In the genomic region with DNA sequence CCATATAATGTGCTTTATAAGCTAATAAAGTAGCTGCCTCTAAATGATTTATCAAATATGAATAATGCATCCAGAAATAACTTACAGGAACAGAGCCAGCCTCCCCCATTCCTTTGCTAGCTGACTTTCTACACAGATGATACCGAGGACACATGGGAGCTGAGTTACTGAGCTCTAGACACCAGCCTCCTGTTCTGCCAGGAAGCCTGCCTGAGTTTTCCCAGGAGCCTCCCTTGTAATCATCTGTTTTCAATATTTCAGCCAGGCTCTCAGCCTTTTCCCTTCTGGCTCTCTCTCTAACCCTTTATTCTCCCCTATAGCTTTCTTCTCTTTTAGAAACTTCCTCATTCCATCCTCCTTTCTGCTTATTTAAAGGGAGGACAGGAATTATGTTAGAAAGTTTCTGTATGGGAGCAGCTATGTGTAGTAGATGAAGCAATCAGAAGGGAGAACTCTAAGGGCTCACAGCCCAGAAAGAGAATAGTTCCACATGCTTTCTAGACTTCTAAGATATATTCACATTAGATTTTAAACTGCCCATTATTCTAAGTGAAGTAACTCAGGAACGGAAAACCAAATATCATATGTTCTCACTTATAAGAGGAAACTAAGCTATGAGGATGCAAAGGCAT, we compare ENCODE assay signal across 15 cellular contexts.
"Had no signal": no experiment of that assay in that cellular context is flagged by ENCODE, and none has a peak within 500 bp of the region (broad histone marks: within the 10 kb centered on the region; RNA-seq: fewer than 3 reads in every experiment).

No MANE protein-coding gene starts in this region.

- H3K4me3 ChIP-seq: dorsolateral prefrontal cortex, suprapubic skin had no signal

- ATAC-seq: activated CD4-positive, alpha-beta T cell treated with anti-CD3 and anti-CD28 coated beads for 36 hours; activated T-helper 17 cell treated with anti-CD3 and anti-CD28 coated beads, Interleukin-2, amount 50 U/mL, for 72 hours; left lobe of liver had no signal

- H3K36me3 ChIP-seq: suprapubic skin had no signal

- H3K27me3 ChIP-seq: dorsolateral prefrontal cortex, suprapubic skin had no signal

- H3K4me1 ChIP-seq: suprapubic skin had no signal

- H3K27ac ChIP-seq: dorsolateral prefrontal cortex, suprapubic skin had no signal

- DNase-seq: activated CD4-positive, alpha-beta T cell treated with anti-CD3 and anti-CD28 coated beads for 36 hours; activated CD4-positive, alpha-beta T cell treated with anti-CD3 and anti-CD28 coated beads, Interleukin-2, amount 50 U/mL, for 48 hours; activated naive CD4-positive, alpha-beta T cell; activated naive CD8-positive, alpha-beta T cell treated with anti-CD3 and anti-CD28 coated beads for 36 hours; amniotic stem cell; central memory CD4-positive, alpha-beta T cell; dorsolateral prefrontal cortex; endodermal cell; mammary epithelial cell; occipital lobe; retina; trophoblast cell had no signal

- H3K9me3 ChIP-seq: suprapubic skin had no signal
